Comparison of ENCODE assay signal across 6 cellular contexts in the genomic region with DNA sequence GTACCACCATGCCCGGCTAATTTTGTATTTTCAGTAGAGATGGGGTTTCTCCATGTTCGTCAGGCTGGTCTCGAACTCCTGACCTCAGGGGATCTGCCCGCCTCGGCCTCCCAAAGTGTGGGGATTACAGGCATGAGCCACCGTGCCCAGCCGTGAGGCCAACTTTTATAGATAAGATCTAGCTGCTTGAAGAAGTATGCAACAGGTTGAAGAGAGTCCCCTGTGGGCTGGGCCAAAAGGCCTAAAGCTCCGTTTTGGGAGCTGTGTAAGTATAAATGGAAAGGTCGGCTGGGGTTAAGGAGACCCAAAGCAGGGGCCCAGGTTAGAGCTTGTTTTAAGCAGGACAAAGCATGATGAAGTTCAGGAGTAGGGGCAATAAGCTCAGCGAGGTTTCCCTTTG. TPM values are rescaled to one million over a fixed set of nuclear protein-coding genes. Genes with fewer than 3 reads are reported as not detected.
"Had no signal": no experiment of that assay in that cellular context is flagged by ENCODE, and none has a peak within 500 bp of the region (broad histone marks: within the 10 kb centered on the region; RNA-seq: fewer than 3 reads in every experiment).

No MANE protein-coding gene starts in this region.

RNA-seq across cellular contexts. Expression of gene C9orf50, which starts 28.1 kb away (rescaled TPM):
- total RNA-seq: LHCN-M2, MCF 10A, PC-3, Peyer's patch, SJCRH30, SK-MEL-5 had no signal
